15 cellular contexts compared by ENCODE assay signal in the genomic region with DNA sequence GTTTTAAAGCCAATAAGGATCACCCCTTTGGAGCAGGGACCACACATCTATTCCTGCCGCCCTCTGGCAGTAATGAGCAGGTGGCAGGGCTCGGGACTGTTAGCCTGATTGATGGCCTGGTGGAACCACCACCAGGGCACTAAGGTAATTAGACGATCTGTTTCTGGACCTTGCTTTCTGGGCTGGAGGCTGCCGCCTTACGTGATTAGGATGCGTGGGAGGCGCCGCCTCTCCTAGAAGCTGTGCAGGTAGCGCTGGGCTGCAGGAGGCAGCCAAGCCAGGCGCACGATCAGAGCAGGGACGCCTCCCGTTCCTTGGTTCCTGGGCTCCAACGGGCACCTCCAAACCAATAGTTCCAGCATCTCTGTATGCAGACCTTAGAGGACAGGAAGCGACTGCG.
A peak's percentile ranks its signal among the peaks of the same experiment; 100 is the strongest.
DNase-seq lines count a peak whose midpoint lies in the region; ATAC-seq, FAIRE-seq and TF ChIP-seq lines count a peak whose summit lies in the region.
"Had no signal": no experiment of that assay in that cellular context is flagged by ENCODE, and none has a peak within 500 bp of the region (broad histone marks: within the 10 kb centered on the region; RNA-seq: fewer than 3 reads in every experiment).

No MANE protein-coding gene starts in this region.

- H2BK120ac ChIP-seq in H1 (replicated peaks; ENCODE audit: low read depth, low read length) (no peak overlapping the region), neuronal stem cell (ENCODE audit: low read depth, low read length) (no peak overlapping the region)

- WGBS in H1 (ENCODE audit: extremely low coverage in 1 of 2, insufficient coverage in 1 of 2, insufficient read length in 1 of 2, insufficient replicate concordance in 2 of 2, low coverage in 1 of 2, low lambda C conversion rate in 2 of 2, missing lambda C conversion rate in 1 of 2), 2 experiments = 69% methylated on average over 16 of the region's 16 CpGs; no CpG with 5 or more reads in 1 of the 2 experiments
- WGBS in neuronal stem cell (ENCODE audit: extremely low coverage in 2 of 2, insufficient read length in 2 of 2, insufficient replicate concordance in 1 of 2), 2 donors = no CpG with 5 or more reads among the region's 16 CpGs

- H3K23ac ChIP-seq in H1 (ENCODE audit: insufficient read length) (no peak overlapping the region), neuronal stem cell (ENCODE audit: low read depth, low read length, poor library complexity) (no peak overlapping the region)

- no peak overlapping the region for H2BK15ac ChIP-seq in H1 (ENCODE audit: low read length)
- no peak overlapping the region for H2BK15ac ChIP-seq in neuronal stem cell (ENCODE audit: low read length)

- no peak overlapping the region; the same call in 1 of the 2 replicates for H4K8ac ChIP-seq in H1 (ENCODE audit: extremely low read depth, insufficient read depth, low read length)
- no peak overlapping the region for H4K8ac ChIP-seq in neuronal stem cell (ENCODE audit: low read depth, low read length)

- no TSS peak for BruUV-seq in PC-9 (replicated peaks; lab: Mats Ljungman, UMichigan)

- TF ChIP-seq EP300 in H1 (IDR thresholded peaks at IDR 0.05; ENCODE audit: borderline replicate concordance in 1 of 2, low read depth in 2 of 2, low read length in 2 of 2) = no peak

- TF ChIP-seq POLR2A in H1 (IDR thresholded peaks at IDR 0.05; ENCODE audit: control extremely low read depth in 1 of 2, low read depth in 2 of 2, low read length in 2 of 2) = no peak

- H4K91ac ChIP-seq in H1 (replicated peaks; ENCODE audit: insufficient read length, low read length) (no peak overlapping the region), neuronal stem cell (ENCODE audit: low read depth, low read length, poor library complexity) (no peak overlapping the region)

- H4K20me1 ChIP-seq in MM.1S (ENCODE audit: insufficient read depth, low read length) (no peaks in the 10 kb centered on the region), H1 (replicated peaks in 1 of 2; ENCODE audit: control insufficient read depth in 1 of 2, insufficient read depth in 2 of 2, low read length in 2 of 2) (no peaks in the 10 kb centered on the region), PC-9 (ENCODE audit: insufficient read depth) (no peaks in the 10 kb centered on the region)
- H4K20me1 ChIP-seq: BLaER1 treated with 17β-estradiol and CSF1 and Interleukin-3, amounts not matched to agents 10 nM and 100 nM had no signal

- H2BK20ac ChIP-seq in H1 (ENCODE audit: low read length) = no peak overlapping the region

- H3K27me3 ChIP-seq in CD4-positive, alpha-beta memory T cell (ENCODE audit: insufficient read depth, low read length) = no peaks in the 10 kb centered on the region
- H3K27me3 ChIP-seq in MM.1S (replicated peaks; ENCODE audit: insufficient read depth, low read length) (no peaks in the 10 kb centered on the region), H1 (replicated peaks in 1 of 4; ENCODE audit: control insufficient read depth in 3 of 4, extremely low read depth in 1 of 4, insufficient read depth in 3 of 4, low read length in 3 of 4) (peaks cover 0 to 6% (median 4%) of the 10 kb centered on the region in 4 experiments; a peak in 4 of 7 replicates), neuronal stem cell (ENCODE audit: control insufficient read depth in 3 of 3, insufficient read depth in 3 of 3, low read depth in 1 of 3, low read length in 3 of 3) (peaks cover 0 to 8% (median 0%) of the 10 kb centered on the region in 3 experiments), PC-9 (ENCODE audit: insufficient read depth, low read depth) (no peaks in the 10 kb centered on the region)
- H3K27me3 ChIP-seq: BLaER1 treated with 17β-estradiol and CSF1 and Interleukin-3, amounts not matched to agents 10 nM and 100 nM had no signal

- H3K9me2 ChIP-seq in MM.1S (replicated peaks; ENCODE audit: insufficient read depth, low read length) (no peaks in the 10 kb centered on the region), PC-9 (ENCODE audit: insufficient read depth) (no peaks in the 10 kb centered on the region)

- TF ChIP-seq RAD21 in H1 (IDR thresholded peaks at IDR 0.05 in 1 of 2, conservative IDR thresholded peaks at IDR 0.05 in 1 of 2; ENCODE audit: low read depth in 2 of 2, low read length in 2 of 2) = 0 out of 4 replicates have a peak, but pooled peaks of 1 of the 2 experiments have one; percentile 1

- H3K18ac ChIP-seq in H1 (ENCODE audit: extremely low read depth, low read length) = no peak overlapping the region
- H3K18ac ChIP-seq in neuronal stem cell (ENCODE audit: low read length) = peak overlapping the region; percentile 4

- no peaks in the 10 kb centered on the region for H3K4me1 ChIP-seq in CD4-positive, alpha-beta memory T cell (ENCODE audit: insufficient read depth, low read length)
- H3K4me1 ChIP-seq in MM.1S (ENCODE audit: low read length) = 0 out of 2 replicates have a peak, but pooled peaks cover 3% of the 10 kb centered on the region
- peaks cover 0 to 6% (median 2%) of the 10 kb centered on the region in 4 experiments; a peak in 5 of 7 replicates for H3K4me1 ChIP-seq in H1 (replicated peaks in 1 of 4; ENCODE audit: control insufficient read depth in 3 of 4, insufficient read depth in 4 of 4, low read length in 3 of 4)
- peaks cover 0 to 1% of the 10 kb centered on the region in 2 donors for H3K4me1 ChIP-seq in neuronal stem cell (ENCODE audit: control insufficient read depth in 2 of 2, insufficient read depth in 1 of 2, low read depth in 1 of 2, low read length in 2 of 2)
- no peaks in the 10 kb centered on the region for H3K4me1 ChIP-seq in PC-9 (replicated peaks; ENCODE audit: insufficient read depth)
- H3K4me1 ChIP-seq: prostate gland had no signal

- H3K56ac ChIP-seq in H1 (replicated peaks; ENCODE audit: insufficient read length, low read depth, low read length) = no peak overlapping the region

- intact Hi-C loops in CD4-positive, alpha-beta memory T cell (cut with micrococcal nuclease) = no loop called here
- intact Hi-C loops in natural killer cell (cut with micrococcal nuclease) (no loop called here), PC-9 (cut with micrococcal nuclease; ENCODE audit: unreplicated experiment) (no loop called here)

- H3K4me1 Mint-ChIP-seq in CD4-positive, alpha-beta memory T cell = peaks cover 0 to 7% (median 2%) of the 10 kb centered on the region in 4 donors
- H3K4me1 Mint-ChIP-seq in natural killer cell = peaks cover 7% of the 10 kb centered on the region in 2 donors
- H3K4me1 Mint-ChIP-seq: activated CD4-positive, alpha-beta memory T cell treated with anti-CD3 and anti-CD28 coated beads, Interleukin-2, amount 10 ng/mL, durations not matched to agents 7 days and 5 days had no signal

- peaks cover 0 to 2% of the 10 kb centered on the region in 2 donors for H3K27me3 Mint-ChIP-seq in CD4-positive, alpha-beta memory T cell
- peaks cover 21 to 22% of the 10 kb centered on the region in 2 donors for H3K27me3 Mint-ChIP-seq in natural killer cell (ENCODE audit: low read depth in 2 of 2)

- TF ChIP-seq CTCF in MM.1S (IDR thresholded peaks at IDR 0.05; ENCODE audit: low read length) (no peak), H1 (IDR thresholded peaks at IDR 0.05; ENCODE audit: control extremely low read depth in 1 of 3, insufficient read depth in 1 of 3, low read depth in 1 of 3, low read length in 3 of 3) (no peak), natural killer cell (IDR thresholded peaks at IDR 0.05) (no peak), PC-9 (conservative IDR thresholded peaks at IDR 0.05) (no peak)

- H4K5ac ChIP-seq in H1 (ENCODE audit: insufficient read length, low read depth, low read length) = no peak overlapping the region

- H3K9ac ChIP-seq in MM.1S (ENCODE audit: low read length) = peak overlapping the region; percentile 22; the same call in 1 of the 2 replicates
- no peak overlapping the region for H3K9ac ChIP-seq in H1 (replicated peaks in 1 of 4; ENCODE audit: extremely low read depth in 1 of 4, low read depth in 3 of 4, low read length in 3 of 4)
- no peak overlapping the region for H3K9ac ChIP-seq in neuronal stem cell (ENCODE audit: low read depth, low read length, poor library complexity)
- H3K9ac ChIP-seq: BLaER1 treated with 17β-estradiol and CSF1 and Interleukin-3, amounts not matched to agents 10 nM and 100 nM had no signal

- no peak overlapping the region for H3K4ac ChIP-seq in H1 (replicated peaks; ENCODE audit: insufficient read length, low read depth, low read length)
- H3K4ac ChIP-seq in neuronal stem cell (ENCODE audit: low read length) = no peak overlapping the region

- peak overlapping the region; percentile 71; the same call in 1 of the 2 replicates for H3K4me2 ChIP-seq in MM.1S (ENCODE audit: low read depth, low read length)
- H3K4me2 ChIP-seq in H1 (ENCODE audit: insufficient read depth in 1 of 2, low read depth in 2 of 2, low read length in 2 of 2) = peak overlapping the region; percentile 62
- H3K4me2 ChIP-seq in neuronal stem cell (ENCODE audit: insufficient read depth, low read length, poor library complexity, severe bottlenecking) = no peak overlapping the region
- no peak overlapping the region for H3K4me2 ChIP-seq in PC-9
- H3K4me2 ChIP-seq: BLaER1 treated with 17β-estradiol and CSF1 and Interleukin-3, amounts not matched to agents 10 nM and 100 nM had no signal

- H3K27ac ChIP-seq in CD4-positive, alpha-beta memory T cell (ENCODE audit: low read depth, low read length) = no peak overlapping the region
- no peak overlapping the region for H3K27ac ChIP-seq in MM.1S (ENCODE audit: low read length)
- no peak overlapping the region for H3K27ac ChIP-seq in H1 (ENCODE audit: low read depth, low read length)
- H3K27ac ChIP-seq in neuronal stem cell (replicated peaks; ENCODE audit: low read length) = no peak overlapping the region
- no peak overlapping the region for H3K27ac ChIP-seq in PC-9
- H3K27ac ChIP-seq: BLaER1 treated with 17β-estradiol and CSF1 and Interleukin-3, amounts not matched to agents 10 nM and 100 nM; heart right ventricle; prostate gland had no signal

- ATAC-seq in natural killer cell = no peak
- ATAC-seq: stimulated activated memory B cell treated with anti-CD40 and anti-IgM and Interleukin-4, amounts not matched to agents 10 μg/mL and 1 μg/mL and 100 μg/mL, for 72 hours had no signal

- H3K23me2 ChIP-seq in H1 (ENCODE audit: low read depth, low read length) = no peaks in the 10 kb centered on the region; the same call in 1 of the 2 replicates

- H3F3A ChIP-seq in MM.1S (ENCODE audit: insufficient read depth, low read length) (peaks cover 9% of the 10 kb centered on the region), PC-9 (ENCODE audit: insufficient read depth, low read depth) (no peaks in the 10 kb centered on the region)

- no peak for FAIRE-seq in H1 (lab: Jason Lieb, UNC)

- H2AK5ac ChIP-seq in H1 (ENCODE audit: low read depth, low read length) = no peak overlapping the region
- no peak overlapping the region for H2AK5ac ChIP-seq in neuronal stem cell (ENCODE audit: low read depth, low read length)

- H2BK12ac ChIP-seq in H1 (ENCODE audit: low read depth, low read length) (no peak overlapping the region), neuronal stem cell (ENCODE audit: low read length) (no peak overlapping the region)

- H3K4me3 Mint-ChIP-seq in CD4-positive, alpha-beta memory T cell = peak overlapping the region in 7 of 8 donors; percentile 32 to 76 (median 74)
- H3K4me3 Mint-ChIP-seq in natural killer cell = no peak overlapping the region
- H3K4me3 Mint-ChIP-seq: activated CD4-positive, alpha-beta memory T cell treated with anti-CD3 and anti-CD28 coated beads, Interleukin-2, amount 10 ng/mL, durations not matched to agents 7 days and 5 days had no signal

- H3K9me3 ChIP-seq in CD4-positive, alpha-beta memory T cell (ENCODE audit: control insufficient read depth in 1 of 2, low read length in 2 of 2) = no peaks in the 10 kb centered on the region
- no peaks in the 10 kb centered on the region for H3K9me3 ChIP-seq in MM.1S (replicated peaks; ENCODE audit: insufficient read depth, low read length)
- H3K9me3 ChIP-seq in H1 (ENCODE audit: insufficient read depth in 2 of 2, low read depth in 1 of 2, low read length in 1 of 2) = no peaks in the 10 kb centered on the region
- H3K9me3 ChIP-seq in neuronal stem cell (replicated peaks in 1 of 2; ENCODE audit: control insufficient read depth in 2 of 2, insufficient read depth in 1 of 2, low read depth in 1 of 2, low read length in 2 of 2) = no peaks in the 10 kb centered on the region
- H3K9me3 ChIP-seq in PC-9 (ENCODE audit: insufficient read depth, low read depth) = no peaks in the 10 kb centered on the region
- H3K9me3 ChIP-seq: BLaER1 treated with 17β-estradiol and CSF1 and Interleukin-3, amounts not matched to agents 10 nM and 100 nM; heart right ventricle; prostate gland had no signal

- no peaks in the 10 kb centered on the region for H3K79me1 ChIP-seq in H1 (ENCODE audit: low read depth, low read length)
- H3K79me1 ChIP-seq in neuronal stem cell (ENCODE audit: low read depth, low read length) = no peaks in the 10 kb centered on the region

- DNase-seq in CD4-positive, alpha-beta memory T cell = no peak
- DNase-seq in MM.1S = no peak
- no peak for DNase-seq in H1 (ENCODE audit: low read depth in 1 of 2, low spot score in 2 of 2)
- no peak for DNase-seq in neuronal stem cell (ENCODE audit: low spot score)
- DNase-seq in AML-193 (lab: John Stamatoyannopoulos, UW) = no peak
- no peak for DNase-seq in natural killer cell
- no peak for DNase-seq in stimulated activated naive CD4-positive, alpha-beta T cell treated with Interleukin-2 at 50 U/mL for 16 hours (lab: John Stamatoyannopoulos, UW)
- DNase-seq in PC-9 = no peak
- DNase-seq: HCEC 1CT, mammary epithelial cell had no signal

- no peak overlapping the region for H3K27ac Mint-ChIP-seq in CD4-positive, alpha-beta memory T cell
- H3K27ac Mint-ChIP-seq in natural killer cell = no peak overlapping the region
- H3K27ac Mint-ChIP-seq: activated CD4-positive, alpha-beta memory T cell treated with anti-CD3 and anti-CD28 coated beads, Interleukin-2, amount 10 ng/mL, durations not matched to agents 7 days and 5 days; stimulated activated memory B cell treated with anti-CD40 and anti-IgM and Interleukin-4, amounts not matched to agents 10 μg/mL and 1 μg/mL and 100 μg/mL, for 72 hours had no signal

- H3K36me3 ChIP-seq in CD4-positive, alpha-beta memory T cell (ENCODE audit: insufficient read depth, low read length) = no peaks in the 10 kb centered on the region
- H3K36me3 ChIP-seq in MM.1S (replicated peaks; ENCODE audit: insufficient read depth, low read length) = no peaks in the 10 kb centered on the region
- H3K36me3 ChIP-seq in H1 (ENCODE audit: control insufficient read depth in 2 of 4, insufficient read depth in 4 of 4, low read length in 3 of 4) = no peaks in the 10 kb centered on the region
- H3K36me3 ChIP-seq in neuronal stem cell (replicated peaks in 1 of 2; ENCODE audit: control insufficient read depth in 2 of 2, insufficient read depth in 2 of 2, low read length in 2 of 2) = no peaks in the 10 kb centered on the region
- H3K36me3 ChIP-seq in PC-9 (ENCODE audit: low read depth) = no peaks in the 10 kb centered on the region
- H3K36me3 ChIP-seq: BLaER1 treated with 17β-estradiol and CSF1 and Interleukin-3, amounts not matched to agents 10 nM and 100 nM; prostate gland had no signal

- H3K79me2 ChIP-seq in MM.1S (ENCODE audit: low read length) (no peaks in the 10 kb centered on the region), H1 (ENCODE audit: control insufficient read depth in 1 of 2, insufficient read depth in 2 of 2, low read length in 2 of 2) (no peaks in the 10 kb centered on the region), PC-9 (ENCODE audit: low read depth) (no peaks in the 10 kb centered on the region)

- no peak overlapping the region for H2BK5ac ChIP-seq in H1 (ENCODE audit: low read depth, low read length)
- no peak overlapping the region for H2BK5ac ChIP-seq in neuronal stem cell (ENCODE audit: low read length)

- H2AFZ ChIP-seq in MM.1S (ENCODE audit: low read length) (peak overlapping the region; percentile 79; the same call in 1 of the 2 replicates), H1 (ENCODE audit: low read length) (no peak overlapping the region), neuronal stem cell (ENCODE audit: low read length) (no peak overlapping the region), PC-9 (no peak overlapping the region)

- no peak overlapping the region for H3K4me3 ChIP-seq in CD4-positive, alpha-beta memory T cell (ENCODE audit: low read length in 2 of 2)
- peak overlapping the region; percentile 37; the same call in 1 of the 2 replicates for H3K4me3 ChIP-seq in MM.1S (ENCODE audit: low read length)
- peak overlapping the region in 2 of 4 experiments; percentile 47 to 52; a peak in 4 of 8 replicates for H3K4me3 ChIP-seq in H1 (ENCODE audit: extremely low read depth in 1 of 4, insufficient read depth in 2 of 4, low read depth in 3 of 4, low read length in 4 of 4)
- no peak overlapping the region for H3K4me3 ChIP-seq in neuronal stem cell (ENCODE audit: low read length in 2 of 2)
- no peak overlapping the region for H3K4me3 ChIP-seq in PC-9
- H3K4me3 ChIP-seq: BLaER1 treated with 17β-estradiol and CSF1 and Interleukin-3, amounts not matched to agents 10 nM and 100 nM had no signal

- H3K36me3 Mint-ChIP-seq in CD4-positive, alpha-beta memory T cell = no peaks in the 10 kb centered on the region
- H3K36me3 Mint-ChIP-seq in natural killer cell = no peaks in the 10 kb centered on the region
- H3K36me3 Mint-ChIP-seq: stimulated activated memory B cell treated with anti-CD40 and anti-IgM and Interleukin-4, amounts not matched to agents 10 μg/mL and 1 μg/mL and 100 μg/mL, for 72 hours had no signal

- no peak overlapping the region for H3K14ac ChIP-seq in H1 (ENCODE audit: insufficient read length)
- H3K14ac ChIP-seq in neuronal stem cell (ENCODE audit: low read length) = no peak overlapping the region

- peaks cover 0 to 2% (median 0%) of the 10 kb centered on the region in 8 donors for H3K9me3 Mint-ChIP-seq in CD4-positive, alpha-beta memory T cell
- no peaks in the 10 kb centered on the region for H3K9me3 Mint-ChIP-seq in natural killer cell
- H3K9me3 Mint-ChIP-seq: activated CD4-positive, alpha-beta memory T cell treated with anti-CD3 and anti-CD28 coated beads, Interleukin-2, amount 10 ng/mL, durations not matched to agents 7 days and 5 days; stimulated activated memory B cell treated with anti-CD40 and anti-IgM and Interleukin-4, amounts not matched to agents 10 μg/mL and 1 μg/mL and 100 μg/mL, for 72 hours had no signal

- POLR2A ChIA-PET in CD4-positive, alpha-beta memory T cell (lab: Charles Lee; ENCODE audit: partially characterized antibody) = no interaction called here
- POLR2A ChIA-PET in H1 (lab: Charles Lee; ENCODE audit: partially characterized antibody) (no interaction called here), PC-9 (lab: Charles Lee; ENCODE audit: unreplicated experiment) (no interaction called here)

- CTCF ChIA-PET in CD4-positive, alpha-beta memory T cell (lab: Charles Lee; ENCODE audit: partially characterized antibody) = no interaction called here
- CTCF ChIA-PET in H1 (lab: Charles Lee; ENCODE audit: partially characterized antibody) = interaction anchor here (0.5 to 1.8 kb wide), 4 partner anchors 19 to 374 kb away, joined by 3 to 6 read pairs (median 4); no protein-coding TSS in a partner anchor
- CTCF ChIA-PET in PC-9 (lab: Charles Lee) = no interaction called here

Comparison
In these comparisons a context has a peak if more than half of its experiments do, and no peak if none do; other contexts are left out.
1. H3K4me2 ChIP-seq: peak in MM.1S (single experiment) and H1 (2 of 2); none in neuronal stem cell (single experiment) and PC-9 (single experiment).